Comparison of ENCODE assay signal across 16 cellular contexts in genomic region chr14:34113051-34113511, GRCh38.
DNase-seq lines count a peak whose midpoint lies in the region; ATAC-seq and TF ChIP-seq lines count a peak whose summit lies in the region.
"Had no signal": no experiment of that assay in that cellular context is flagged by ENCODE, and none has a peak within 500 bp of the region (broad histone marks: within the 10 kb centered on the region; RNA-seq: fewer than 3 reads in every experiment).

No MANE protein-coding gene starts in this region.

- peaks cover 13% of the 10 kb centered on the region for H3K27me3 Mint-ChIP-seq in endodermal cell (ENCODE audit: insufficient read depth)
- H3K27me3 Mint-ChIP-seq: activated naive CD4-positive, alpha-beta T cell treated with anti-CD3 and anti-CD28 coated beads, Interleukin-2, amount 50 U/mL, for 24 hours had no signal

- H3K27ac ChIP-seq in 22Rv1 = peak overlapping the region; percentile 47
- no peak overlapping the region for H3K27ac ChIP-seq in endodermal cell (ENCODE audit: low read depth, low read length)
- no peak overlapping the region for H3K27ac ChIP-seq in heart right ventricle
- H3K27ac ChIP-seq: left lung, tibial nerve had no signal

- H3K4me1 ChIP-seq in endodermal cell (ENCODE audit: control insufficient read depth, insufficient read depth, low read length) = no peaks in the 10 kb centered on the region
- no peaks in the 10 kb centered on the region for H3K4me1 ChIP-seq in heart right ventricle
- H3K4me1 ChIP-seq: tibial nerve had no signal

- H3K36me3 ChIP-seq in endodermal cell (ENCODE audit: control insufficient read depth, insufficient read depth, low read length) = no peaks in the 10 kb centered on the region
- H3K36me3 ChIP-seq in heart right ventricle = no peaks in the 10 kb centered on the region
- H3K36me3 ChIP-seq: left lung, tibial nerve had no signal

- H3K27ac Mint-ChIP-seq in endodermal cell = no peak overlapping the region
- H3K27ac Mint-ChIP-seq: activated naive CD4-positive, alpha-beta T cell treated with anti-CD3 and anti-CD28 coated beads, Interleukin-2, amount 50 U/mL, for 24 hours; dendritic cell treated with granulocyte-macrophage colony-stimulating factor and Interleukin-4, amounts not matched to agents 40 ng/mL and 50 ng/mL, for 4 days had no signal

- no peak overlapping the region for H3K4me3 ChIP-seq in fibroblast of the aortic adventitia (ENCODE audit: low read depth, low read length)
- no peak overlapping the region for H3K4me3 ChIP-seq in endodermal cell (ENCODE audit: low read length)
- H3K4me3 ChIP-seq in heart right ventricle = no peak overlapping the region
- H3K4me3 ChIP-seq: left lung, tibial nerve had no signal

- H3K4me1 Mint-ChIP-seq in endodermal cell = peaks cover 21% of the 10 kb centered on the region

- no peak overlapping the region for H3K4me3 Mint-ChIP-seq in endodermal cell
- H3K4me3 Mint-ChIP-seq: activated naive CD4-positive, alpha-beta T cell treated with anti-CD3 and anti-CD28 coated beads, Interleukin-2, amount 50 U/mL, for 24 hours; dendritic cell treated with granulocyte-macrophage colony-stimulating factor and Interleukin-4, amounts not matched to agents 40 ng/mL and 50 ng/mL, for 4 days had no signal

- 97 to 100% methylated on average over 4 of the region's 5 CpGs for whole genome bisulfite sequencing in endodermal cell (ENCODE audit: insufficient coverage in 1 of 2, insufficient read length in 1 of 2), 2 experiments
- 67 to 69% methylated on average over 5 of the region's 5 CpGs for WGBS in heart right ventricle, 2 donors

- intact Hi-C loops in heart right ventricle (cut with DNase I) = no loop called here

- TF ChIP-seq CTCF in 22Rv1 (IDR thresholded peaks at IDR 0.05) (no peak), fibroblast of the aortic adventitia (IDR thresholded peaks at IDR 0.05; ENCODE audit: insufficient read depth, low read length) (no peak), endodermal cell (conservative IDR thresholded peaks at IDR 0.05) (no peak), heart right ventricle (IDR thresholded peaks at IDR 0.05) (no peak)

- H3K27me3 ChIP-seq in endodermal cell (ENCODE audit: control insufficient read depth, insufficient read depth, low read length, poor library complexity, severe bottlenecking) (no peaks in the 10 kb centered on the region), heart right ventricle (no peaks in the 10 kb centered on the region)
- H3K27me3 ChIP-seq: tibial nerve had no signal

- peaks cover 4% of the 10 kb centered on the region for H3K36me3 Mint-ChIP-seq in endodermal cell (ENCODE audit: low read depth)
- H3K36me3 Mint-ChIP-seq: activated naive CD4-positive, alpha-beta T cell treated with anti-CD3 and anti-CD28 coated beads, Interleukin-2, amount 50 U/mL, for 24 hours had no signal

- DNase-seq in H4 (ENCODE audit: low spot score) (peak; percentile 31), fibroblast of the aortic adventitia (ENCODE audit: low read depth) (peak; percentile 6), endodermal cell (no peak), heart right ventricle (no peak), DMS114 treated with DMSO at 0.1 percent for 48 hours (lab: John Stamatoyannopoulos, UW; ENCODE audit: unreplicated experiment) (no peak)
- DNase-seq: ACHN, glutamatergic neuron, left lung, NCI-H2081 treated with DMSO at 0.1 percent for 48 hours, small intestine had no signal

- peaks cover 7% of the 10 kb centered on the region for H3K9me3 ChIP-seq in endodermal cell (ENCODE audit: control insufficient read depth, low read length)
- peaks cover 0 to 11% (median 0%) of the 10 kb centered on the region in 11 donors for H3K9me3 ChIP-seq in heart right ventricle

- peaks cover 8% of the 10 kb centered on the region for H3K9me3 Mint-ChIP-seq in endodermal cell
- H3K9me3 Mint-ChIP-seq: activated naive CD4-positive, alpha-beta T cell treated with anti-CD3 and anti-CD28 coated beads, Interleukin-2, amount 50 U/mL, for 24 hours had no signal

- H3K9ac ChIP-seq in endodermal cell (ENCODE audit: extremely low read depth, low read length, poor library complexity, severe bottlenecking) = no peak overlapping the region

- peak; percentile 72 for ATAC-seq in SK-N-SH treated with all-trans-retinoic acid at 6 μM for 48 hours
- no peak for ATAC-seq in HG02885 (IDR thresholded peaks at IDR 0.05; ENCODE audit: poor library complexity, unreplicated experiment)
- ATAC-seq in heart right ventricle = no peak
- ATAC-seq: left lung had no signal

TF ChIP-seq in SK-N-SH treated with all-trans-retinoic acid at 6 μM for 48 hours, 23 proteins besides CTCF, POLR2A, EP300 and RAD21:
- TF ChIP-seq PATZ1 (CRISPR knock-in tag; IDR thresholded peaks at IDR 0.05; ENCODE audit: borderline replicate concordance) (no peak), GLIS3 (CRISPR knock-in tag; IDR thresholded peaks at IDR 0.05) (no peak), ZNF70 (CRISPR knock-in tag; IDR thresholded peaks at IDR 0.05) (no peak), BACH2 (CRISPR knock-in tag; IDR thresholded peaks at IDR 0.05; ENCODE audit: borderline replicate concordance) (no peak), PPARA (CRISPR knock-in tag; IDR thresholded peaks at IDR 0.05; ENCODE audit: borderline replicate concordance) (no peak), CSDC2 (CRISPR knock-in tag; IDR thresholded peaks at IDR 0.05) (no peak), TSHZ2 (CRISPR knock-in tag; IDR thresholded peaks at IDR 0.05) (peak; percentile 58; the same call in 1 of the 2 replicates), CREB5 (CRISPR knock-in tag; IDR thresholded peaks at IDR 0.05; ENCODE audit: low read depth) (no peak; the same call in 1 of the 2 replicates), ZNF565 (CRISPR knock-in tag; conservative IDR thresholded peaks at IDR 0.05; ENCODE audit: low read depth) (no peak), ISL1 (CRISPR knock-in tag; IDR thresholded peaks at IDR 0.05) (peak; percentile 69), TCF4 (CRISPR knock-in tag; IDR thresholded peaks at IDR 0.05; ENCODE audit: borderline replicate concordance) (peak; percentile 65), ESRRG (CRISPR knock-in tag; IDR thresholded peaks at IDR 0.05) (no peak)

Comparison
In these comparisons a context has a peak if more than half of its experiments do, and no peak if none do; other contexts are left out.
1. DNase-seq: peak in H4 (single experiment) and fibroblast of the aortic adventitia (single experiment); none in endodermal cell (single experiment), heart right ventricle (0 of 2) and DMS114 treated with DMSO at 0.1 percent for 48 hours (single experiment).